23 cellular contexts compared by ENCODE assay signal in genomic region chr5:138557677-138558076, GRCh38.
"Had no signal": no experiment of that assay in that cellular context is flagged by ENCODE, and none has a peak within 500 bp of the region (broad histone marks: within the 10 kb centered on the region; RNA-seq: fewer than 3 reads in every experiment).

No MANE protein-coding gene starts in this region.

- H3K4me1 Mint-ChIP-seq: activated B cell treated with CpG ODN at 0.5 μM for 24 hours had no signal

- H3K4me3 ChIP-seq: ascending aorta, body of pancreas, SJSA1 had no signal

- H3K4me1 ChIP-seq: ascending aorta, body of pancreas, SJSA1 had no signal

- H3K27me3 Mint-ChIP-seq: activated B cell treated with CpG ODN at 0.5 μM for 24 hours; activated CD4-positive, alpha-beta memory T cell treated with anti-CD3 and anti-CD28 coated beads, Interleukin-2, amount 10 ng/mL, durations not matched to agents 7 days and 5 days; activated CD4-positive, alpha-beta T cell treated with anti-CD3 and anti-CD28 coated beads, Interleukin-2, amount 10 ng/mL, durations not matched to agents 7 days and 5 days; activated naive CD4-positive, alpha-beta T cell treated with anti-CD3 and anti-CD28 coated beads, Interleukin-2, amount 50 U/mL, for 24 hours had no signal

- H3K4me3 Mint-ChIP-seq: activated B cell treated with CpG ODN at 0.5 μM for 24 hours; activated CD4-positive, alpha-beta memory T cell treated with anti-CD3 and anti-CD28 coated beads, Interleukin-2, amount 10 ng/mL, durations not matched to agents 7 days and 5 days; activated CD4-positive, alpha-beta T cell treated with anti-CD3 and anti-CD28 coated beads, Interleukin-2, amount 10 ng/mL, durations not matched to agents 7 days and 5 days; activated naive CD4-positive, alpha-beta T cell treated with anti-CD3 and anti-CD28 coated beads, Interleukin-2, amount 50 U/mL, for 24 hours; T-helper 1 cell treated with Interleukin-12 subunit alpha and Interleukin-12 subunit beta and Interleukin-4 antibody, amounts not matched to agents 30 μg/mL and 1 μg/mL, for 36 hours had no signal

- H3K27ac Mint-ChIP-seq: activated B cell treated with CpG ODN at 0.5 μM for 24 hours; activated CD4-positive, alpha-beta memory T cell treated with anti-CD3 and anti-CD28 coated beads, Interleukin-2, amount 10 ng/mL, durations not matched to agents 7 days and 5 days; activated CD4-positive, alpha-beta T cell treated with anti-CD3 and anti-CD28 coated beads, Interleukin-2, amount 10 ng/mL, durations not matched to agents 7 days and 5 days; T-helper 1 cell treated with Interleukin-12 subunit alpha and Interleukin-12 subunit beta and Interleukin-4 antibody, amounts not matched to agents 30 μg/mL and 1 μg/mL, for 36 hours had no signal

- H3K27me3 ChIP-seq: ascending aorta, body of pancreas, SJSA1 had no signal

- H3K9me3 Mint-ChIP-seq: activated B cell treated with CpG ODN at 0.5 μM for 24 hours; activated CD4-positive, alpha-beta memory T cell treated with anti-CD3 and anti-CD28 coated beads, Interleukin-2, amount 10 ng/mL, durations not matched to agents 7 days and 5 days; activated CD4-positive, alpha-beta T cell treated with anti-CD3 and anti-CD28 coated beads, Interleukin-2, amount 10 ng/mL, durations not matched to agents 7 days and 5 days; activated naive CD4-positive, alpha-beta T cell treated with anti-CD3 and anti-CD28 coated beads, Interleukin-2, amount 50 U/mL, for 24 hours; T-helper 1 cell treated with Interleukin-12 subunit alpha and Interleukin-12 subunit beta and Interleukin-4 antibody, amounts not matched to agents 30 μg/mL and 1 μg/mL, for 36 hours had no signal

- FAIRE-seq: bronchial epithelial cell, RCC 7860 had no signal

- DNase-seq: activated B cell treated with CpG ODN at 0.5 μM for 24 hours; activated CD4-positive, alpha-beta memory T cell treated with anti-CD3 and anti-CD28 coated beads, Interleukin-2, amount 10 ng/mL, durations not matched to agents 7 days and 5 days; activated CD4-positive, alpha-beta T cell treated with anti-CD3 and anti-CD28 coated beads for 1 hour; activated CD4-positive, alpha-beta T cell treated with anti-CD3 and anti-CD28 coated beads, Interleukin-2, amount 10 ng/mL, durations not matched to agents 7 days and 5 days; activated CD8-positive, alpha-beta memory T cell treated with anti-CD3 and anti-CD28 coated beads, Interleukin-2, amount 50 U/mL, for 48 hours; activated T-cell treated with anti-CD3 and anti-CD28 coated beads, Interleukin-2, amount 50 U/mL, for 48 hours; body of pancreas; KBM-7; NCI-H1048; NCI-H146; NCI-H187 treated with DMSO at 0.1 percent for 48 hours; NCI-H2081 treated with DMSO at 0.1 percent for 48 hours; NCI-H446; NCI-H524; PC-3; SHP77; T-helper 9 cell had no signal

- ATAC-seq: body of pancreas, PC-3 had no signal

- H3K9me3 ChIP-seq: ascending aorta, body of pancreas, SJSA1 had no signal

- H3K27ac ChIP-seq: ascending aorta, body of pancreas, SJSA1 had no signal
